1 cellular context compared by ENCODE assay signal in genomic region chr15:69451951-69452701, GRCh38.
TF ChIP-seq lines count a peak whose summit lies in the region.

No MANE protein-coding gene starts in this region.

TF ChIP-seq in K562, 482 proteins besides CTCF, POLR2A, EP300 and RAD21 (continued from another document and continues in another):
- TF ChIP-seq CBX3 (IDR thresholded peaks at IDR 0.05; ENCODE audit: borderline replicate concordance in 1 of 2, low read length in 2 of 2) = 0 out of 3 replicates have a peak, but pooled peaks of 1 of the 2 experiments have one; percentile 13
- peak; percentile 100 for TF ChIP-seq BRCA1 (IDR thresholded peaks at IDR 0.05)
- TF ChIP-seq BRCA1 (CRISPR knock-in tag; IDR thresholded peaks at IDR 0.05) = no peak
- peak; percentile 65 for TF ChIP-seq CBFA2T2 (conservative IDR thresholded peaks at IDR 0.05)
- peak; percentile 23; the same call in 1 of the 2 replicates for TF ChIP-seq ZBTB17 (CRISPR knock-in tag; IDR thresholded peaks at IDR 0.05)
- TF ChIP-seq ZNF146 (CRISPR knock-in tag; IDR thresholded peaks at IDR 0.05; ENCODE audit: unreplicated experiment) = no peak
- TF ChIP-seq ZNF609 (CRISPR knock-in tag; IDR thresholded peaks at IDR 0.05; ENCODE audit: borderline replicate concordance) = no peak
- 0 out of 2 replicates have a peak, but pooled peaks have one; percentile 35 for TF ChIP-seq ZNF592 (IDR thresholded peaks at IDR 0.05)
- no peak for TF ChIP-seq ZNF561 (CRISPR knock-in tag; conservative IDR thresholded peaks at IDR 0.05)
- peak in 1 of 2 experiments; percentile 50; a peak in 1 of 4 replicates for TF ChIP-seq HDAC1 (IDR thresholded peaks at IDR 0.05)
- peak; percentile 63; the same call in 1 of the 2 replicates for TF ChIP-seq NFRKB (IDR thresholded peaks at IDR 0.05; ENCODE audit: low read depth)
- no peak for TF ChIP-seq JUND (IDR thresholded peaks at IDR 0.05; ENCODE audit: borderline replicate concordance, low read depth, low read length)
- 0 out of 3 replicates have a peak, but pooled peaks have one; percentile 6 for TF ChIP-seq JUND (tag; IDR thresholded peaks at IDR 0.05; ENCODE audit: borderline replicate concordance, low read depth, low read length)
- 0 out of 2 replicates have a peak, but pooled peaks have one; percentile 55 for TF ChIP-seq MTA1 (IDR thresholded peaks at IDR 0.05; ENCODE audit: borderline replicate concordance)
- no peak for TF ChIP-seq HMG20B (CRISPR knock-in tag; IDR thresholded peaks at IDR 0.05)
- no peak for TF ChIP-seq USF1 (CRISPR knock-in tag; IDR thresholded peaks at IDR 0.05)
- TF ChIP-seq TRIM24 (IDR thresholded peaks at IDR 0.05) = 0 out of 4 replicates have a peak, but pooled peaks of 1 of the 2 experiments have one; percentile 19
- peak; percentile 81 for TF ChIP-seq CBFA2T3 (IDR thresholded peaks at IDR 0.05)
- no peak for TF ChIP-seq ERF (CRISPR knock-in tag; IDR thresholded peaks at IDR 0.05)
- TF ChIP-seq NFYB (IDR thresholded peaks at IDR 0.05; ENCODE audit: extremely low read depth, insufficient read length) = no peak
- peak; percentile 100 for TF ChIP-seq BRD9 (IDR thresholded peaks at IDR 0.05; ENCODE audit: low read depth, partially characterized antibody)
- TF ChIP-seq ZNF431 (CRISPR knock-in tag; IDR thresholded peaks at IDR 0.05) = 0 out of 2 replicates have a peak, but pooled peaks have one; percentile 35
- TF ChIP-seq PATZ1 (CRISPR knock-in tag; IDR thresholded peaks at IDR 0.05; ENCODE audit: borderline replicate concordance) = no peak
- no peak for TF ChIP-seq ETS1 (conservative IDR thresholded peaks at IDR 0.05; ENCODE audit: control insufficient read depth, low read depth, low read length)
- 0 out of 2 replicates have a peak, but pooled peaks have one; percentile 54 for TF ChIP-seq FOXP1 (CRISPR knock-in tag; IDR thresholded peaks at IDR 0.05)
- no peak for TF ChIP-seq TBP (optimal IDR thresholded peaks at IDR 0.05; ENCODE audit: low read depth, low read length)
- TF ChIP-seq PCBP2 (IDR thresholded peaks at IDR 0.05; ENCODE audit: low read depth, low read length, poor library complexity, severe bottlenecking) = no peak
- peak in 1 of 2 experiments; percentile 82; a peak in 2 of 4 replicates for TF ChIP-seq TEAD1 (CRISPR knock-in tag; IDR thresholded peaks at IDR 0.05)
- TF ChIP-seq ESRRA (IDR thresholded peaks at IDR 0.05; ENCODE audit: borderline replicate concordance, low read depth) = no peak
- TF ChIP-seq MTA2 (IDR thresholded peaks at IDR 0.05; ENCODE audit: low read depth) = peak; percentile 29; the same call in 1 of the 2 replicates
- TF ChIP-seq SAFB2 (IDR thresholded peaks at IDR 0.05; ENCODE audit: borderline replicate concordance, low read depth, low read length, severe bottlenecking) = no peak
- TF ChIP-seq MEF2D (tag; conservative IDR thresholded peaks at IDR 0.05; ENCODE audit: low read depth) = 0 out of 2 replicates have a peak, but pooled peaks have one; percentile 24
- no peak for TF ChIP-seq FUS (optimal IDR thresholded peaks at IDR 0.05; ENCODE audit: low read depth, low read length)
- 0 out of 2 replicates have a peak, but pooled peaks have one; percentile 19 for TF ChIP-seq NFIC (IDR thresholded peaks at IDR 0.05)
- TF ChIP-seq ATF7 (IDR thresholded peaks at IDR 0.05) = 0 out of 2 replicates have a peak, but pooled peaks have one; percentile 13
- TF ChIP-seq TCF3 (CRISPR knock-in tag; IDR thresholded peaks at IDR 0.05) = peak; percentile 73
- no peak for TF ChIP-seq CGGBP1 (CRISPR knock-in tag; IDR thresholded peaks at IDR 0.05)
- TF ChIP-seq ZFPM2 (CRISPR knock-in tag; IDR thresholded peaks at IDR 0.05) = no peak
- TF ChIP-seq SMARCA4 (IDR thresholded peaks at IDR 0.05) = peak; percentile 73
- no peak for TF ChIP-seq ZNF830 (CRISPR knock-in tag; IDR thresholded peaks at IDR 0.05)
- no peak for TF ChIP-seq ZBTB33 (CRISPR knock-in tag; IDR thresholded peaks at IDR 0.05)
- TF ChIP-seq TAL1 (IDR thresholded peaks at IDR 0.05) = peak; percentile 66
- TF ChIP-seq AFF1 (IDR thresholded peaks at IDR 0.05; ENCODE audit: low read depth in 1 of 2, partially characterized antibody in 2 of 2) = peak; percentile 62 to 74
